In genomic region chrX:43560247-43560946, GRCh38 we compare ENCODE assay signal across 17 cellular contexts.
DNase-seq lines count a peak whose midpoint lies in the region; ATAC-seq and TF ChIP-seq lines count a peak whose summit lies in the region.
"Had no signal": no experiment of that assay in that cellular context is flagged by ENCODE, and none has a peak within 500 bp of the region (broad histone marks: within the 10 kb centered on the region; RNA-seq: fewer than 3 reads in every experiment).

No MANE protein-coding gene starts in this region.

- no peak for ATAC-seq in natural killer cell treated with Interleukin-12 subunit alpha and Interleukin-12 subunit beta and Interleukin-15 and Interleukin-18, amount 100 ng/mL, for 72 hours
- no peak for ATAC-seq in lower lobe of right lung
- ATAC-seq in HG03378 (IDR thresholded peaks at IDR 0.05; ENCODE audit: unreplicated experiment): no peak
- ATAC-seq: activated CD8-positive, alpha-beta T cell treated with anti-CD3 and anti-CD28 coated beads, Interleukin-2, amount 10 ng/mL, durations not matched to agents 7 days and 5 days had no signal

- no peaks in the 10 kb centered on the region for H3K4me1 Mint-ChIP-seq in natural killer cell treated with Interleukin-12 subunit alpha and Interleukin-12 subunit beta and Interleukin-15 and Interleukin-18, amount 100 ng/mL, for 72 hours (ENCODE audit: low read depth in 2 of 2)

- no peaks in the 10 kb centered on the region for H3K9me3 ChIP-seq in lower lobe of right lung
- H3K9me3 ChIP-seq: body of pancreas, gastroesophageal sphincter, ovary, right lobe of liver, tibial nerve had no signal

- no peaks in the 10 kb centered on the region for H3K36me3 Mint-ChIP-seq in natural killer cell treated with Interleukin-12 subunit alpha and Interleukin-12 subunit beta and Interleukin-15 and Interleukin-18, amount 100 ng/mL, for 72 hours
- H3K36me3 Mint-ChIP-seq: CD14-positive monocyte had no signal

- H3K27ac ChIP-seq in epithelial cell of prostate: peak overlapping the region; percentile 31
- H3K27ac ChIP-seq in lower lobe of right lung: no peak overlapping the region
- H3K27ac ChIP-seq: gastroesophageal sphincter, ovary, right lobe of liver, tibial nerve had no signal

- intact Hi-C loops in lower lobe of right lung (cut with DNase I): no loop called here

- H3K36me3 ChIP-seq in lower lobe of right lung: no peaks in the 10 kb centered on the region
- H3K36me3 ChIP-seq: gastroesophageal sphincter, ovary, right lobe of liver, tibial nerve had no signal

- peak; percentile 0 for DNase-seq in SHP77 treated with DMSO at 0.1 percent for 48 hours (lab: John Stamatoyannopoulos, UW)
- DNase-seq in SHP77 (lab: John Stamatoyannopoulos, UW): no peak
- DNase-seq in NCI-H82 (lab: John Stamatoyannopoulos, UW): peak; percentile 78
- no peak for DNase-seq in epithelial cell of prostate (ENCODE audit: low read depth, low spot score)
- DNase-seq in NCI-H2227 (lab: John Stamatoyannopoulos, UW; ENCODE audit: unreplicated experiment): no peak
- no peak for DNase-seq in natural killer cell treated with Interleukin-12 subunit alpha and Interleukin-12 subunit beta and Interleukin-15 and Interleukin-18, amount 100 ng/mL, for 72 hours (ENCODE audit: low spot score)
- DNase-seq in lower lobe of right lung: no peak

- no peaks in the 10 kb centered on the region for H3K4me1 ChIP-seq in lower lobe of right lung
- H3K4me1 ChIP-seq: gastroesophageal sphincter, right lobe of liver, tibial nerve had no signal

- no peak overlapping the region for H3K4me3 Mint-ChIP-seq in natural killer cell treated with Interleukin-12 subunit alpha and Interleukin-12 subunit beta and Interleukin-15 and Interleukin-18, amount 100 ng/mL, for 72 hours
- H3K4me3 Mint-ChIP-seq: activated CD8-positive, alpha-beta T cell treated with anti-CD3 and anti-CD28 coated beads, Interleukin-2, amount 10 ng/mL, durations not matched to agents 7 days and 5 days; activated naive CD8-positive, alpha-beta T cell; activated T-cell treated with anti-CD3 and anti-CD28 coated beads, Interleukin-2, amount 50 U/mL, for 4 hours; CD14-positive monocyte had no signal

- H3K9me3 Mint-ChIP-seq in natural killer cell treated with Interleukin-12 subunit alpha and Interleukin-12 subunit beta and Interleukin-15 and Interleukin-18, amount 100 ng/mL, for 72 hours: no peaks in the 10 kb centered on the region
- H3K9me3 Mint-ChIP-seq: activated T-cell treated with anti-CD3 and anti-CD28 coated beads, Interleukin-2, amount 50 U/mL, for 4 hours had no signal

- no peaks in the 10 kb centered on the region for H3K27me3 ChIP-seq in lower lobe of right lung (ENCODE audit: low read depth)
- H3K27me3 ChIP-seq: body of pancreas, gastroesophageal sphincter, ovary, right lobe of liver, tibial nerve had no signal

- TF ChIP-seq CTCF in lower lobe of right lung (IDR thresholded peaks at IDR 0.05): no peak

- no peak overlapping the region for H3K4me3 ChIP-seq in lower lobe of right lung
- H3K4me3 ChIP-seq: body of pancreas, gastroesophageal sphincter, ovary, right lobe of liver, tibial nerve had no signal

- H3K27me3 Mint-ChIP-seq in natural killer cell treated with Interleukin-12 subunit alpha and Interleukin-12 subunit beta and Interleukin-15 and Interleukin-18, amount 100 ng/mL, for 72 hours: peaks cover 6 to 22% of the 10 kb centered on the region in 2 donors
- H3K27me3 Mint-ChIP-seq: activated naive CD8-positive, alpha-beta T cell had no signal

- H3K27ac Mint-ChIP-seq in natural killer cell treated with Interleukin-12 subunit alpha and Interleukin-12 subunit beta and Interleukin-15 and Interleukin-18, amount 100 ng/mL, for 72 hours: no peak overlapping the region
- H3K27ac Mint-ChIP-seq: activated CD8-positive, alpha-beta T cell treated with anti-CD3 and anti-CD28 coated beads, Interleukin-2, amount 10 ng/mL, durations not matched to agents 7 days and 5 days; activated naive CD8-positive, alpha-beta T cell; CD14-positive monocyte had no signal

Comparison
In these comparisons a context has a peak if more than half of its experiments do, and no peak if none do; other contexts are left out.
1. DNase-seq: peak in SHP77 treated with DMSO at 0.1 percent for 48 hours (single experiment) and NCI-H82 (single experiment); none in SHP77 (0 of 2), epithelial cell of prostate (single experiment), NCI-H2227 (single experiment), natural killer cell treated with Interleukin-12 subunit alpha and Interleukin-12 subunit beta and Interleukin-15 and Interleukin-18, amount 100 ng/mL, for 72 hours (single experiment) and lower lobe of right lung (single experiment).